ENCODE assay signal across 3 cellular contexts in the genomic region with DNA sequence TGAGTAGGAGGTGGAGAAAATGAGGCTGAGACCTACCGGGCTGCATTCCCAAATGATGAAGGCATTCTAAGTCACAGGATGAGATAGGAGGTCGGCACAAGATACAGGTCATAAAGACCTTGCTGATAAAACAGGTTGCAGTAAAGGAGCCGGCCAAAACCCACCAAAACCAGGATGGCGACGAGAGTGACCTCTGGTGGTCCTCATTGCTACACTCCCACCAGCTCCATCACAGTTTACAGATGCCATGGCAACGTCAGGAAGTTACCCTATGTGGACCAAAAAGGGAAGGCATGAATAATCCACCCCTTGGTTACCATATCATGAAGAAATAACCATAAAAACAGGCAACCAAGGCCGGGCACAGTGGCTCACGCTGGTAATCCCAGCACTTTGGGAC. TPM values are rescaled to one million over a fixed set of nuclear protein-coding genes. Genes with fewer than 3 reads are reported as not detected.
"Had no signal": no experiment of that assay in that cellular context is flagged by ENCODE, and none has a peak within 500 bp of the region (broad histone marks: within the 10 kb centered on the region; RNA-seq: fewer than 3 reads in every experiment).

No MANE protein-coding gene starts in this region.

RNA-seq across cellular contexts. Expression of a gene that starts 4.6 kb away (rescaled TPM):
- total RNA-seq: esophagus squamous epithelium; left lobe of liver; naive thymus-derived CD8-positive, alpha-beta T cell had no signal
